8 cellular contexts compared by ENCODE assay signal in genomic region chr3:115146032-115146417, GRCh38. TPM values are rescaled to one million over a fixed set of nuclear protein-coding genes. Genes with fewer than 3 reads are reported as not detected.
DNase-seq lines count a peak whose midpoint lies in the region; ATAC-seq and TF ChIP-seq lines count a peak whose summit lies in the region.

No MANE protein-coding gene starts in this region.

- peak overlapping the region; percentile 86 for H2AFZ ChIP-seq in osteoblast (ENCODE audit: low read length)

- peaks cover 6% of the 10 kb centered on the region for H3K4me1 ChIP-seq in osteoblast (ENCODE audit: insufficient read depth, low read length)

- peak overlapping the region; percentile 90 for H3K4me2 ChIP-seq in osteoblast (ENCODE audit: insufficient read depth, low read length)

- DNase-seq in DMS153 treated with DMSO at 0.1 percent for 48 hours (lab: John Stamatoyannopoulos, UW; ENCODE audit: unreplicated experiment) (peak; percentile 67), KBM-7 (peak; percentile 69), RKO (ENCODE audit: low spot score) (peak; percentile 90), globus pallidus (ENCODE audit: low spot score) (peak; percentile 59), osteoblast (ENCODE audit: insufficient read length, low spot score, missing footprints) (peak; percentile 88)
- peak; percentile 24 to 56 for DNase-seq in activated naive CD4-positive, alpha-beta T cell treated with anti-CD3 and anti-CD28 coated beads, Interleukin-2, amount 50 U/mL, for 72 hours (ENCODE audit: low spot score in 2 of 2)

- peak overlapping the region; percentile 99 for H3K27ac Mint-ChIP-seq in activated naive CD4-positive, alpha-beta T cell treated with anti-CD3 and anti-CD28 coated beads, Interleukin-2, amount 50 U/mL, for 72 hours

- peaks cover 3 to 4% of the 10 kb centered on the region in 2 donors for H3K9me3 Mint-ChIP-seq in activated naive CD4-positive, alpha-beta T cell treated with anti-CD3 and anti-CD28 coated beads, Interleukin-2, amount 50 U/mL, for 72 hours

- in situ Hi-C loops in KBM-7 (cut with MboI; ENCODE audit: low pct_unique_long_range_greater_than_20kb, low sequenced_read_pairs), result no loop called here

- H3K27me3 ChIP-seq in osteoblast (ENCODE audit: insufficient read depth, low read length), result no peaks in the 10 kb centered on the region

- H3K9me3 ChIP-seq in osteoblast (ENCODE audit: low read depth, low read length), result no peaks in the 10 kb centered on the region

- H3K79me2 ChIP-seq in osteoblast (ENCODE audit: insufficient read depth, low read length), result peaks cover 7% of the 10 kb centered on the region

- no peak for TF ChIP-seq CTCF in osteoblast (IDR thresholded peaks at IDR 0.05; ENCODE audit: extremely low read depth, low read depth, low read length)

- peaks cover 12 to 16% of the 10 kb centered on the region in 2 donors for H3K36me3 Mint-ChIP-seq in activated naive CD4-positive, alpha-beta T cell treated with anti-CD3 and anti-CD28 coated beads, Interleukin-2, amount 50 U/mL, for 72 hours

- H3K27ac ChIP-seq in osteoblast (ENCODE audit: low read depth, low read length), result peak overlapping the region; percentile 96

- peak overlapping the region; percentile 87 for H3K4me3 ChIP-seq in osteoblast (ENCODE audit: insufficient read depth, low read length)

- no peaks in the 10 kb centered on the region for H3K36me3 ChIP-seq in osteoblast (ENCODE audit: insufficient read depth, low read length)

- ATAC-seq in activated naive CD4-positive, alpha-beta T cell treated with anti-CD3 and anti-CD28 coated beads, Interleukin-2, amount 50 U/mL, for 72 hours, result peak in 1 of 2 donors; percentile 8
- ATAC-seq in GM19463 (IDR thresholded peaks at IDR 0.05; ENCODE audit: unreplicated experiment) (no peak), HG02870 (IDR thresholded peaks at IDR 0.05; ENCODE audit: unreplicated experiment) (no peak)

- H4K20me1 ChIP-seq in osteoblast (ENCODE audit: insufficient read depth, low read length), result no peaks in the 10 kb centered on the region

RNA-seq across cellular contexts. Expression of gene ZBTB20, which starts 1.1 kb away (rescaled TPM):
- 10 to 100 TPM in 1 of 2 donors, 1 to 10 TPM in 1; 9.2 to 10.8 TPM for total RNA-seq in activated naive CD4-positive, alpha-beta T cell treated with anti-CD3 and anti-CD28 coated beads, Interleukin-2, amount 50 U/mL, for 72 hours
- total RNA-seq in osteoblast, result 32.9 and 35.4 TPM in 2 replicates

Comparison
In these comparisons a context has a peak if more than half of its experiments do, and no peak if none do; other contexts are left out.
1. DNase-seq: peak in every context shown above with its lines; median percentile 90 in RKO; 88 in osteoblast; 69 in KBM-7; 67 in DMS153 treated with DMSO at 0.1 percent for 48 hours; 59 in globus pallidus; 40 in activated naive CD4-positive, alpha-beta T cell treated with anti-CD3 and anti-CD28 coated beads, Interleukin-2, amount 50 U/mL, for 72 hours.